21 cellular contexts compared by ENCODE assay signal in the genomic region with DNA sequence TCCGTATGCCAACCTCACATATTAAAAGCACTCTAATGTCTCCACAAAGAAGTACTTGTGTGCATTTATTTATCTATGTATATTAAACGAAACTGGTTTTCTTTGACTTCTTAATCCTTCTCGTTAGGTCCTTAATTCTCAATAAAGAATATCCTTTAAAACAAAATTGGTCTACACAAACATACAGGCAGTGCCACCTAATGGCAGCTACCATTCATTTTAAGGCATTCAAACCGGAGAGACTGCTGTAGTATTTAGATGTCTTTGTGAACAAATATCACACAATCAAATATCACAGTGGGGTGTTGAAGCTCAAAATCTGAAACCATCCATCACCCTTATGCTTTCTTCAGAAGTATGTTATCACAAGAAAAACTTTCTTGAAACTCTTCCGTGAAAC.
A peak's percentile ranks its signal among the peaks of the same experiment; 100 is the strongest.
DNase-seq lines count a peak whose midpoint lies in the region; ATAC-seq, FAIRE-seq and TF ChIP-seq lines count a peak whose summit lies in the region.
"Had no signal": no experiment of that assay in that cellular context is flagged by ENCODE, and none has a peak within 500 bp of the region (broad histone marks: within the 10 kb centered on the region; RNA-seq: fewer than 3 reads in every experiment).

No MANE protein-coding gene starts in this region.

- BruUV-seq in HepG2 (replicated peaks; lab: Mats Ljungman, UMichigan): no TSS peak
- BruUV-seq in OCI-LY7 (replicated peaks; lab: Mats Ljungman, UMichigan): no TSS peak

- H3K4me3 ChIP-seq in liver (ENCODE audit: low read depth in 1 of 3, low read length in 3 of 3) (no peak overlapping the region), HepG2 (replicated peaks in 1 of 3; ENCODE audit: insufficient read depth in 1 of 3, low read depth in 2 of 3, low read length in 3 of 3) (no peak overlapping the region), OCI-LY7 (ENCODE audit: low read depth, low read length, poor library complexity, severe bottlenecking) (no peak overlapping the region), fibroblast of the aortic adventitia (ENCODE audit: low read depth, low read length) (no peak overlapping the region), thyroid gland (replicated peaks in 1 of 3) (no peak overlapping the region), trophoblast cell (ENCODE audit: low read depth, low read length) (no peak overlapping the region)
- H3K4me3 ChIP-seq: vagina had no signal

- POLR2A ChIA-PET in HepG2 (lab: Yijun Ruan, JAX): no interaction called here
- POLR2A ChIA-PET in OCI-LY7 (lab: Charles Lee): no interaction called here

- H4K8ac ChIP-seq in trophoblast cell (ENCODE audit: low read depth, low read length): no peak overlapping the region

- no peak overlapping the region for H2BK12ac ChIP-seq in trophoblast cell (ENCODE audit: low read length)

- FAIRE-seq in HepG2 (lab: Jason Lieb, UNC): no peak
- FAIRE-seq: HTR-8/SVneo, TTC549 had no signal

- no peak overlapping the region for H2AK5ac ChIP-seq in trophoblast cell (ENCODE audit: low read length)

- no peak overlapping the region for H3K9ac ChIP-seq in liver (ENCODE audit: low read depth in 1 of 2, low read length in 2 of 2)
- no peak overlapping the region for H3K9ac ChIP-seq in HepG2 (ENCODE audit: insufficient read depth, low read depth, low read length)
- no peak overlapping the region for H3K9ac ChIP-seq in trophoblast cell (ENCODE audit: low read length)

- DNase-seq in HepG2 (ENCODE audit: low spot score): no peak
- no peak for DNase-seq in OCI-LY7 (ENCODE audit: low spot score)
- peak; percentile 5 for DNase-seq in fibroblast of the aortic adventitia (ENCODE audit: low read depth)
- DNase-seq in thyroid gland: no peak
- no peak for DNase-seq in trophoblast cell
- DNase-seq: activated CD4-positive, alpha-beta T cell treated with anti-CD3 and anti-CD28 coated beads, Interleukin-2, amount 50 U/mL, for 1 hour; activated CD8-positive, alpha-beta memory T cell treated with anti-CD3 and anti-CD28 coated beads, Interleukin-2, amount 50 U/mL, for 4 hours; brain microvascular endothelial cell; CD4-positive, alpha-beta T cell; DMS79; erythroblast; left ventricle myocardium superior; NCI-H1694 treated with DMSO at 0.1 percent for 48 hours; NCI-H446 treated with DMSO at 0.1 percent for 48 hours; stimulated activated CD8-positive, alpha-beta memory T cell treated with anti-CD3 and anti-CD28 coated beads, Interleukin-4, amount 100 ng/mL, for 48 hours had no signal

- intact Hi-C loops in HepG2 (cut with micrococcal nuclease; ENCODE audit: unreplicated experiment): no loop called here
- intact Hi-C loops in OCI-LY7 (cut with micrococcal nuclease; ENCODE audit: unreplicated experiment): no loop called here
- intact Hi-C loops in thyroid gland (cut with DNase I): no loop called here

- CTCF ChIA-PET in HepG2 (lab: Yijun Ruan, JAX; ENCODE audit: low intra/inter-chr PET ratio, low total read pairs): no interaction called here
- CTCF ChIA-PET in OCI-LY7 (lab: Charles Lee; ENCODE audit: unreplicated experiment): no interaction called here

- H3K9me2 ChIP-seq in OCI-LY7 (ENCODE audit: insufficient read depth, low read length): no peaks in the 10 kb centered on the region

- H4K12ac ChIP-seq in trophoblast cell (ENCODE audit: low read depth, low read length): no peak overlapping the region

- ATAC-seq in HepG2 (no peak), HG03196 (IDR thresholded peaks at IDR 0.05; ENCODE audit: unreplicated experiment) (no peak), HG03108 (IDR thresholded peaks at IDR 0.05; ENCODE audit: unreplicated experiment) (no peak)
- ATAC-seq: left ventricle myocardium superior had no signal

- H3K79me2 ChIP-seq in HepG2 (ENCODE audit: insufficient read depth, low read length) (no peaks in the 10 kb centered on the region), OCI-LY7 (ENCODE audit: insufficient read depth, low read depth, low read length) (no peaks in the 10 kb centered on the region), trophoblast cell (ENCODE audit: control insufficient read depth, insufficient read depth, low read length, poor library complexity) (no peaks in the 10 kb centered on the region)

- no peak overlapping the region for H2BK5ac ChIP-seq in trophoblast cell (ENCODE audit: low read depth, low read length, poor library complexity)

- 77% methylated on average over 5 of the region's 5 CpGs for WGBS in liver
- 14% methylated on average over 5 of the region's 5 CpGs for WGBS in HepG2 (ENCODE audit: low lambda C conversion rate)
- 59 to 70% methylated on average over 5 of the region's 5 CpGs for WGBS in thyroid gland, 2 donors
- WGBS in trophoblast cell (ENCODE audit: extremely low coverage, insufficient coverage, insufficient read length): no CpG with 5 or more reads among the region's 5 CpGs

- H3K27ac ChIP-seq in liver (ENCODE audit: low read depth in 1 of 2, low read length in 2 of 2) (no peak overlapping the region), HepG2 (ENCODE audit: extremely low read length, insufficient read depth, low read length) (no peak overlapping the region), OCI-LY7 (ENCODE audit: low read depth, low read length, poor library complexity, severe bottlenecking) (no peak overlapping the region), thyroid gland (no peak overlapping the region), trophoblast cell (ENCODE audit: low read depth, low read length) (no peak overlapping the region)
- H3K27ac ChIP-seq: brain microvascular endothelial cell, vagina had no signal

- TF ChIP-seq RAD21 in liver (IDR thresholded peaks at IDR 0.05) (peak in 1 of 2 donors; percentile 62), HepG2 (CRISPR knock-in tag; IDR thresholded peaks at IDR 0.05) (no peak)

- no peak overlapping the region for H2BK120ac ChIP-seq in trophoblast cell (ENCODE audit: insufficient read depth, low read length, poor library complexity)

- H3K36me3 ChIP-seq in liver (ENCODE audit: control insufficient read depth in 4 of 4, insufficient read depth in 3 of 4, low read depth in 1 of 4, low read length in 3 of 4) (no peaks in the 10 kb centered on the region), HepG2 (replicated peaks in 1 of 2; ENCODE audit: control insufficient read depth in 1 of 2, insufficient read depth in 2 of 2, low read length in 2 of 2) (no peaks in the 10 kb centered on the region), OCI-LY7 (ENCODE audit: insufficient read depth, low read length) (no peaks in the 10 kb centered on the region), thyroid gland (no peaks in the 10 kb centered on the region), trophoblast cell (ENCODE audit: control insufficient read depth in 1 of 2, insufficient read depth in 2 of 2, low read length in 2 of 2) (no peaks in the 10 kb centered on the region)
- H3K36me3 ChIP-seq: brain microvascular endothelial cell, vagina had no signal

- in situ Hi-C loops in HepG2 (cut with HindIII; ENCODE audit: extremely low pct_ligation_motif_present, low pct_unique_long_range_greater_than_20kb): no loop called here

- no peaks in the 10 kb centered on the region for H3K9me3 ChIP-seq in liver (ENCODE audit: control insufficient read depth in 4 of 4, low read length in 3 of 4)
- H3K9me3 ChIP-seq in HepG2 (ENCODE audit: low read length): no peaks in the 10 kb centered on the region
- H3K9me3 ChIP-seq in OCI-LY7 (ENCODE audit: low read length): no peaks in the 10 kb centered on the region
- no peaks in the 10 kb centered on the region for H3K9me3 ChIP-seq in thyroid gland
- H3K9me3 ChIP-seq in trophoblast cell (ENCODE audit: insufficient read depth, low read depth, low read length): no peaks in the 10 kb centered on the region
- H3K9me3 ChIP-seq: vagina had no signal

- no peak overlapping the region for H3K18ac ChIP-seq in trophoblast cell (ENCODE audit: low read length)

- H3K23ac ChIP-seq in trophoblast cell (ENCODE audit: low read length): no peak overlapping the region

- TF ChIP-seq POLR2A in HepG2 (IDR thresholded peaks at IDR 0.05; ENCODE audit: insufficient read depth in 1 of 2, low read depth in 2 of 2, low read length in 2 of 2): no peak
- no peak for TF ChIP-seq POLR2A in thyroid gland (IDR thresholded peaks at IDR 0.05)

- H3K4ac ChIP-seq in trophoblast cell (ENCODE audit: low read depth, low read length): no peak overlapping the region

- H4K20me1 ChIP-seq in HepG2 (ENCODE audit: insufficient read depth, low read length) (no peaks in the 10 kb centered on the region), OCI-LY7 (ENCODE audit: insufficient read depth, low read length) (no peaks in the 10 kb centered on the region)

- no peak overlapping the region for H4K91ac ChIP-seq in trophoblast cell (ENCODE audit: low read depth, low read length)

- TF ChIP-seq CTCF in liver (IDR thresholded peaks at IDR 0.05; ENCODE audit: low read depth, low read length, missing input control) (peak; percentile 7), HepG2 (CRISPR knock-in tag; IDR thresholded peaks at IDR 0.05) (no peak), OCI-LY7 (conservative IDR thresholded peaks at IDR 0.05; ENCODE audit: low read length) (peak; percentile 49), fibroblast of the aortic adventitia (IDR thresholded peaks at IDR 0.05; ENCODE audit: insufficient read depth, low read length) (no peak), thyroid gland (IDR thresholded peaks at IDR 0.05) (no peak)

- TF ChIP-seq EP300 in HepG2 (IDR thresholded peaks at IDR 0.05; ENCODE audit: low read depth in 2 of 2, low read length in 2 of 2): no peak
- no peak for TF ChIP-seq EP300 in HepG2 (CRISPR knock-in tag; IDR thresholded peaks at IDR 0.05; ENCODE audit: borderline replicate concordance)

- peaks cover 0 to 2% (median 0%) of the 10 kb centered on the region in 4 donors for H3K4me1 ChIP-seq in liver (ENCODE audit: control insufficient read depth in 4 of 4, insufficient read depth in 4 of 4, low read length in 3 of 4)
- H3K4me1 ChIP-seq in HepG2 (ENCODE audit: insufficient read depth, low read length): no peaks in the 10 kb centered on the region
- no peaks in the 10 kb centered on the region for H3K4me1 ChIP-seq in OCI-LY7 (ENCODE audit: insufficient read depth, low read length, poor library complexity, severe bottlenecking)
- no peaks in the 10 kb centered on the region for H3K4me1 ChIP-seq in thyroid gland
- H3K4me1 ChIP-seq in trophoblast cell (ENCODE audit: control insufficient read depth in 1 of 2, insufficient read depth in 2 of 2, low read length in 2 of 2): no peaks in the 10 kb centered on the region
- H3K4me1 ChIP-seq: vagina had no signal

- no peak overlapping the region for H2AFZ ChIP-seq in HepG2 (ENCODE audit: low read length)
- no peak overlapping the region for H2AFZ ChIP-seq in OCI-LY7 (ENCODE audit: low read length)
- H2AFZ ChIP-seq in trophoblast cell (ENCODE audit: insufficient read depth, low read length, poor library complexity): no peak overlapping the region

- H3K14ac ChIP-seq in trophoblast cell (ENCODE audit: low read length): no peak overlapping the region

- no peaks in the 10 kb centered on the region for H3K79me1 ChIP-seq in trophoblast cell (ENCODE audit: low read length)

- H3K4me2 ChIP-seq in HepG2 (ENCODE audit: low read depth, low read length): no peak overlapping the region
- no peak overlapping the region for H3K4me2 ChIP-seq in OCI-LY7 (ENCODE audit: low read length)
- no peak overlapping the region for H3K4me2 ChIP-seq in trophoblast cell (ENCODE audit: low read length)

- no peaks in the 10 kb centered on the region for H3K27me3 ChIP-seq in liver (ENCODE audit: control insufficient read depth in 4 of 4, insufficient read depth in 4 of 4, low read length in 3 of 4)
- no peaks in the 10 kb centered on the region for H3K27me3 ChIP-seq in HepG2 (ENCODE audit: control insufficient read depth in 1 of 2, insufficient read depth in 2 of 2, low read length in 2 of 2)
- H3K27me3 ChIP-seq in thyroid gland: no peaks in the 10 kb centered on the region
- no peaks in the 10 kb centered on the region for H3K27me3 ChIP-seq in trophoblast cell (ENCODE audit: insufficient read depth, low read length)
- H3K27me3 ChIP-seq: brain microvascular endothelial cell, vagina had no signal

Comparison
In these comparisons a context has a peak if more than half of its experiments do, and no peak if none do; other contexts are left out.
1. CTCF ChIP-seq: peak in liver (single experiment) and OCI-LY7 (single experiment); none in HepG2 (single experiment), fibroblast of the aortic adventitia (single experiment) and thyroid gland (0 of 6).